1 cellular context compared by ENCODE assay signal in the genomic region with DNA sequence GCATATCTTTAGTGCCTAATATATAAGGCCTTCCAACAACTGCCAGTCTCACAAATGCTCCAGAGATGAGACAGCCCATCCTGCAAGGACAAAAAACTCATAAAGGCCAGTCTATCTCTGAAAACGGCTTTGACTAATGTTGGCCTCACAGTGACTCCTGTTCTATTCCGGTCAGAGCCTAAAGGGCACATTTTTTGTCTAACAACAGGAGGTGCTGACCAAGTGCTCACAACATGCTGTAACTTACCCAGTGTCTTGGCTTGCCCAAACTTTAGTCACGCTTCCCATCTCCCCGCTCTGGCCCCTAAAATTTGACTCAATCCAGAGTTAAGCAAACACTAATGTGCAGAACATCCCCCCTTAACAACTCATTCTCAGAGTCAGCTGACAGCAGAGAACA.
TF ChIP-seq lines count a peak whose summit lies in the region.

No MANE protein-coding gene starts in this region.

TF ChIP-seq in GM23338, 12 proteins besides CTCF, POLR2A, EP300 and RAD21 (continued from another document):
- TF ChIP-seq, protein P1, sequence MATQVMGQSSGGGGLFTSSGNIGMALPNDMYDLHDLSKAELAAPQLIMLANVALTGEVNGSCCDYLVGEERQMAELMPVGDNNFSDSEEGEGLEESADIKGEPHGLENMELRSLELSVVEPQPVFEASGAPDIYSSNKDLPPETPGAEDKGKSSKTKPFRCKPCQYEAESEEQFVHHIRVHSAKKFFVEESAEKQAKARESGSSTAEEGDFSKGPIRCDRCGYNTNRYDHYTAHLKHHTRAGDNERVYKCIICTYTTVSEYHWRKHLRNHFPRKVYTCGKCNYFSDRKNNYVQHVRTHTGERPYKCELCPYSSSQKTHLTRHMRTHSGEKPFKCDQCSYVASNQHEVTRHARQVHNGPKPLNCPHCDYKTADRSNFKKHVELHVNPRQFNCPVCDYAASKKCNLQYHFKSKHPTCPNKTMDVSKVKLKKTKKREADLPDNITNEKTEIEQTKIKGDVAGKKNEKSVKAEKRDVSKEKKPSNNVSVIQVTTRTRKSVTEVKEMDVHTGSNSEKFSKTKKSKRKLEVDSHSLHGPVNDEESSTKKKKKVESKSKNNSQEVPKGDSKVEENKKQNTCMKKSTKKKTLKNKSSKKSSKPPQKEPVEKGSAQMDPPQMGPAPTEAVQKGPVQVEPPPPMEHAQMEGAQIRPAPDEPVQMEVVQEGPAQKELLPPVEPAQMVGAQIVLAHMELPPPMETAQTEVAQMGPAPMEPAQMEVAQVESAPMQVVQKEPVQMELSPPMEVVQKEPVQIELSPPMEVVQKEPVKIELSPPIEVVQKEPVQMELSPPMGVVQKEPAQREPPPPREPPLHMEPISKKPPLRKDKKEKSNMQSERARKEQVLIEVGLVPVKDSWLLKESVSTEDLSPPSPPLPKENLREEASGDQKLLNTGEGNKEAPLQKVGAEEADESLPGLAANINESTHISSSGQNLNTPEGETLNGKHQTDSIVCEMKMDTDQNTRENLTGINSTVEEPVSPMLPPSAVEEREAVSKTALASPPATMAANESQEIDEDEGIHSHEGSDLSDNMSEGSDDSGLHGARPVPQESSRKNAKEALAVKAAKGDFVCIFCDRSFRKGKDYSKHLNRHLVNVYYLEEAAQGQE (IDR thresholded peaks at IDR 0.05; ENCODE audit: unreplicated experiment) = no peak
- TF ChIP-seq STAT1 (IDR thresholded peaks at IDR 0.05; ENCODE audit: unreplicated experiment) (no peak), EZH2phosphoT487 (IDR thresholded peaks at IDR 0.05; ENCODE audit: unreplicated experiment) (no peak), EZH2 (IDR thresholded peaks at IDR 0.05; ENCODE audit: low read depth, unreplicated experiment) (no peak), POLR2AphosphoS5 (IDR thresholded peaks at IDR 0.05; ENCODE audit: low read depth) (no peak), ZNF331 (CRISPR knock-in tag; IDR thresholded peaks at IDR 0.05; ENCODE audit: low read depth) (no peak), NANOG (IDR thresholded peaks at IDR 0.05; ENCODE audit: borderline replicate concordance) (no peak), ZNF114 (CRISPR knock-in tag; IDR thresholded peaks at IDR 0.05) (no peak), CREB1 (CRISPR knock-in tag; IDR thresholded peaks at IDR 0.05; ENCODE audit: low read depth) (no peak)
